9 cellular contexts compared by ENCODE assay signal in the genomic region with DNA sequence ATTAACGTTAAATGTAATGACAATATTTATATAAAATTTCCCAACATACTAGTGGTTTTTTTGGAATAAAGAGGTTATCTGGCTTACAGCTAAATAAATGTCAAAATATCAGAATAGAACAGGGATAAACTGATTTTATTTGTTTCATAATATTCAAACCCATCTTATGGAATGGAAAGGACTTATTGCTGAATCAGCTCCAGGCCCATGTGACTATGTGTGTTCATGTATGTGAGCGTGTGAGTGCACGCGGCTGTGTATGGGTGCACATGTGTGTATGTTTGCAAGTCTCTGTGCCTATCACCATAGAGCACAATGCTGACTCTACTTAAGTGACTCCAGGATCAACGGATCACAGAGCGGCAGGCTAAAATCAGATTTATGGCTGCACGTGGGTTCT.
"Had no signal": no experiment of that assay in that cellular context is flagged by ENCODE, and none has a peak within 500 bp of the region (broad histone marks: within the 10 kb centered on the region; RNA-seq: fewer than 3 reads in every experiment).

No MANE protein-coding gene starts in this region.

- H3K9me3 ChIP-seq: HAP-1 had no signal

- DNase-seq: GM23248, GOT3, H7, HFFc6, IMR-90, KBM-7 had no signal

- H3K4me3 ChIP-seq: GM23248, HAP-1 had no signal

- H3K27ac ChIP-seq: GM23248, HL-60 had no signal

- ATAC-seq: HCT116 had no signal

- H3K9ac ChIP-seq: GM23248 had no signal

- H3K36me3 ChIP-seq: HAP-1 had no signal

- H3K4me1 ChIP-seq: HAP-1 had no signal

- H2AFZ ChIP-seq: GM23248 had no signal
